ENCODE assay signal across 17 cellular contexts in genomic region chr10:119055472-119055871, GRCh38. TPM values are rescaled to one million over a fixed set of nuclear protein-coding genes. Genes with fewer than 3 reads are reported as not detected.
DNase-seq lines count a peak whose midpoint lies in the region; ATAC-seq and TF ChIP-seq lines count a peak whose summit lies in the region.
"Had no signal": no experiment of that assay in that cellular context is flagged by ENCODE, and none has a peak within 500 bp of the region (broad histone marks: within the 10 kb centered on the region; RNA-seq: fewer than 3 reads in every experiment).

No MANE protein-coding gene starts in this region.

- WGBS in transverse colon (ENCODE audit: low coverage in 1 of 2), 2 donors: 62 to 63% methylated on average over 1 of the region's 1 CpG

- in situ Hi-C loops in transverse colon (cut with MboI; ENCODE audit: low pct_ligation_motif_present in 1 of 4, low pct_unique_long_range_greater_than_20kb in 1 of 4, low sequenced_read_pairs in 3 of 4): no loop called here

- H3K27me3 ChIP-seq in colonic mucosa (no peaks in the 10 kb centered on the region), transverse colon (no peaks in the 10 kb centered on the region)
- H3K27me3 ChIP-seq: BE2C, BLaER1 had no signal

- no peak for TF ChIP-seq EP300 in transverse colon (IDR thresholded peaks at IDR 0.05; ENCODE audit: low read depth)

- H3K36me3 ChIP-seq in colonic mucosa (peaks cover 41% of the 10 kb centered on the region), mucosa of descending colon (ENCODE audit: low read depth) (peaks cover 23% of the 10 kb centered on the region), transverse colon (peaks cover 0 to 92% (median 46%) of the 10 kb centered on the region in 4 donors)

- H3K4me1 ChIP-seq in colonic mucosa: no peaks in the 10 kb centered on the region
- H3K4me1 ChIP-seq in mucosa of descending colon (ENCODE audit: low read depth): peaks cover 4% of the 10 kb centered on the region
- peaks cover 0 to 20% (median 10%) of the 10 kb centered on the region in 4 donors for H3K4me1 ChIP-seq in transverse colon
- H3K4me1 ChIP-seq: BE2C, BLaER1 had no signal

- no peak for TF ChIP-seq POLR2A in transverse colon (IDR thresholded peaks at IDR 0.05)

- H3K9ac ChIP-seq in colonic mucosa (ENCODE audit: low read depth in 2 of 2, low read length in 2 of 2): no peak overlapping the region
- H3K9ac ChIP-seq: BLaER1 had no signal

- no peak for TF ChIP-seq CTCF in colonic mucosa (IDR thresholded peaks at IDR 0.05)
- no peak for TF ChIP-seq CTCF in mucosa of descending colon (IDR thresholded peaks at IDR 0.05)
- no peak for TF ChIP-seq CTCF in transverse colon (IDR thresholded peaks at IDR 0.05)

- no peak for DNase-seq in colonic mucosa
- peak in 2 of 3 donors; percentile 46 to 49 for DNase-seq in mucosa of descending colon
- DNase-seq in transverse colon: peak; percentile 45
- no peak for DNase-seq in NCI-H2171 treated with DMSO at 0.1 percent for 48 hours (lab: John Stamatoyannopoulos, UW)
- DNase-seq in D341Med (ENCODE audit: low spot score): no peak
- DNase-seq: 8988T; ACHN; BE2C; C1 segment of cervical spinal cord; CD4-positive, alpha-beta memory T cell; CD4-positive, CD25-positive, alpha-beta regulatory T cell; CD8-positive, alpha-beta memory T cell; COR-L47; DMS79 treated with DMSO at 0.1 percent for 48 hours; GF-D8 had no signal

- intact Hi-C loops in colonic mucosa (cut with DNase I) (loop anchor here (10.0 kb wide), 1 partner anchor 109 kb away; the partner anchor contains the start of gene SFXN4), mucosa of descending colon (cut with DNase I, micrococcal nuclease) (no loop called here), transverse colon (cut with DNase I; ENCODE audit: low total_unique reads) (no loop called here)

- H3K4me3 ChIP-seq in colonic mucosa (no peak overlapping the region), mucosa of descending colon (no peak overlapping the region), transverse colon (no peak overlapping the region)
- H3K4me3 ChIP-seq: BLaER1 had no signal

- H3K9me3 ChIP-seq in colonic mucosa (no peaks in the 10 kb centered on the region), mucosa of descending colon (no peaks in the 10 kb centered on the region), transverse colon (no peaks in the 10 kb centered on the region)
- H3K9me3 ChIP-seq: BE2C had no signal

- ATAC-seq in mucosa of descending colon: peak; percentile 93
- ATAC-seq in HG03565 (IDR thresholded peaks at IDR 0.05; ENCODE audit: unreplicated experiment): no peak

- peak overlapping the region; percentile 13 for H3K27ac ChIP-seq in colonic mucosa
- H3K27ac ChIP-seq in transverse colon: peak overlapping the region; percentile 26 to 67 (median 60)
- H3K27ac ChIP-seq: BLaER1 had no signal

RNA-seq across cellular contexts. Expression of gene EIF3A, which starts 25.1 kb away (rescaled TPM):
- total RNA-seq in colonic mucosa (100 to 1,000 TPM; 124 to 127 TPM), mucosa of descending colon (100 to 1,000 TPM in 2 of 3 donors, 10 to 100 TPM in 1; 94.5 to 124 (median 114) TPM), transverse colon (100 to 1,000 TPM in 2 of 4 donors, 10 to 100 TPM in 2; 68.1 to 119 (median 99.6) TPM)

RNA-seq across cellular contexts. Expression of gene NANOS1, which starts 26.0 kb away (rescaled TPM):
- total RNA-seq in colonic mucosa (under 1 TPM; 0.30 to 0.74 TPM), mucosa of descending colon (1 to 10 TPM in 1 of 3 donors, under 1 TPM in 2; 0.12 to 2.7 (median 0.43) TPM), transverse colon (1 to 10 TPM in 2 of 4 donors, under 1 TPM in 2; 0.20 to 7.1 (median 1.9) TPM)

RNA-seq across cellular contexts. Expression of gene DENND10, which starts 48.4 kb away (rescaled TPM):
- 10 to 100 TPM; 23.3 to 42.7 TPM for total RNA-seq in colonic mucosa
- 10 to 100 TPM; 36.6 to 39.9 (median 38.0) TPM for total RNA-seq in mucosa of descending colon
- 100 to 1,000 TPM in 1 of 4 donors, 10 to 100 TPM in 3; 57.1 to 103 (median 59.9) TPM for total RNA-seq in transverse colon

Comparison
In these comparisons a context has a peak if more than half of its experiments do, and no peak if none do; other contexts are left out.
1. DNase-seq: peak in mucosa of descending colon (2 of 3) and transverse colon (single experiment); none in colonic mucosa (single experiment), NCI-H2171 treated with DMSO at 0.1 percent for 48 hours (single experiment) and D341Med (single experiment).